In genomic region chr1:3624194-3625136, GRCh38 we compare ENCODE assay signal across 1 cellular context.
A peak's percentile ranks its signal among the peaks of the same experiment; 100 is the strongest.
TF ChIP-seq lines count a peak whose summit lies in the region.

Gene TPRG1L (plus strand): TSS chr1:3625015. CDS start chr1:3625073, 58 bp downstream.

TF ChIP-seq in HepG2, 621 proteins besides CTCF, POLR2A, EP300 and RAD21 (continued from another document and continues in another):
- TF ChIP-seq, protein P1, sequence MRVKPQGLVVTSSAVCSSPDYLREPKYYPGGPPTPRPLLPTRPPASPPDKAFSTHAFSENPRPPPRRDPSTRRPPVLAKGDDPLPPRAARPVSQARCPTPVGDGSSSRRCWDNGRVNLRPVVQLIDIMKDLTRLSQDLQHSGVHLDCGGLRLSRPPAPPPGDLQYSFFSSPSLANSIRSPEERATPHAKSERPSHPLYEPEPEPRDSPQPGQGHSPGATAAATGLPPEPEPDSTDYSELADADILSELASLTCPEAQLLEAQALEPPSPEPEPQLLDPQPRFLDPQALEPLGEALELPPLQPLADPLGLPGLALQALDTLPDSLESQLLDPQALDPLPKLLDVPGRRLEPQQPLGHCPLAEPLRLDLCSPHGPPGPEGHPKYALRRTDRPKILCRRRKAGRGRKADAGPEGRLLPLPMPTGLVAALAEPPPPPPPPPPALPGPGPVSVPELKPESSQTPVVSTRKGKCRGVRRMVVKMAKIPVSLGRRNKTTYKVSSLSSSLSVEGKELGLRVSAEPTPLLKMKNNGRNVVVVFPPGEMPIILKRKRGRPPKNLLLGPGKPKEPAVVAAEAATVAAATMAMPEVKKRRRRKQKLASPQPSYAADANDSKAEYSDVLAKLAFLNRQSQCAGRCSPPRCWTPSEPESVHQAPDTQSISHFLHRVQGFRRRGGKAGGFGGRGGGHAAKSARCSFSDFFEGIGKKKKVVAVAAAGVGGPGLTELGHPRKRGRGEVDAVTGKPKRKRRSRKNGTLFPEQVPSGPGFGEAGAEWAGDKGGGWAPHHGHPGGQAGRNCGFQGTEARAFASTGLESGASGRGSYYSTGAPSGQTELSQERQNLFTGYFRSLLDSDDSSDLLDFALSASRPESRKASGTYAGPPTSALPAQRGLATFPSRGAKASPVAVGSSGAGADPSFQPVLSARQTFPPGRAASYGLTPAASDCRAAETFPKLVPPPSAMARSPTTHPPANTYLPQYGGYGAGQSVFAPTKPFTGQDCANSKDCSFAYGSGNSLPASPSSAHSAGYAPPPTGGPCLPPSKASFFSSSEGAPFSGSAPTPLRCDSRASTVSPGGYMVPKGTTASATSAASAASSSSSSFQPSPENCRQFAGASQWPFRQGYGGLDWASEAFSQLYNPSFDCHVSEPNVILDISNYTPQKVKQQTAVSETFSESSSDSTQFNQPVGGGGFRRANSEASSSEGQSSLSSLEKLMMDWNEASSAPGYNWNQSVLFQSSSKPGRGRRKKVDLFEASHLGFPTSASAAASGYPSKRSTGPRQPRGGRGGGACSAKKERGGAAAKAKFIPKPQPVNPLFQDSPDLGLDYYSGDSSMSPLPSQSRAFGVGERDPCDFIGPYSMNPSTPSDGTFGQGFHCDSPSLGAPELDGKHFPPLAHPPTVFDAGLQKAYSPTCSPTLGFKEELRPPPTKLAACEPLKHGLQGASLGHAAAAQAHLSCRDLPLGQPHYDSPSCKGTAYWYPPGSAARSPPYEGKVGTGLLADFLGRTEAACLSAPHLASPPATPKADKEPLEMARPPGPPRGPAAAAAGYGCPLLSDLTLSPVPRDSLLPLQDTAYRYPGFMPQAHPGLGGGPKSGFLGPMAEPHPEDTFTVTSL (CRISPR knock-in tag; IDR thresholded peaks at IDR 0.05; ENCODE audit: borderline replicate concordance) = no peak
- TF ChIP-seq, protein P2, sequence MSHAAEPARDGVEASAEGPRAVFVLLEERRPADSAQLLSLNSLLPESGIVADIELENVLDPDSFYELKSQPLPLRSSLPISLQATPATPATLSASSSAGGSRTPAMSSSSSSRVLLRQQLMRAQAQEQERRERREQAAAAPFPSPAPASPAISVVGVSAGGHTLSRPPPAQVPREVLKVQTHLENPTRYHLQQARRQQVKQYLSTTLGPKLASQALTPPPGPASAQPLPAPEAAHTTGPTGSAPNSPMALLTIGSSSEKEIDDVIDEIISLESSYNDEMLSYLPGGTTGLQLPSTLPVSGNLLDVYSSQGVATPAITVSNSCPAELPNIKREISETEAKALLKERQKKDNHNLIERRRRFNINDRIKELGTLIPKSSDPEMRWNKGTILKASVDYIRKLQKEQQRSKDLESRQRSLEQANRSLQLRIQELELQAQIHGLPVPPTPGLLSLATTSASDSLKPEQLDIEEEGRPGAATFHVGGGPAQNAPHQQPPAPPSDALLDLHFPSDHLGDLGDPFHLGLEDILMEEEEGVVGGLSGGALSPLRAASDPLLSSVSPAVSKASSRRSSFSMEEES (CRISPR knock-in tag; IDR thresholded peaks at IDR 0.05) = peak; percentile 96
- TF ChIP-seq ZNF629 (CRISPR knock-in tag; conservative IDR thresholded peaks at IDR 0.05) = no peak
- no peak for TF ChIP-seq REST (IDR thresholded peaks at IDR 0.05; ENCODE audit: borderline replicate concordance in 1 of 2, low read depth in 1 of 2, low read length in 2 of 2)
- no peak for TF ChIP-seq ARID2 (CRISPR knock-in tag; IDR thresholded peaks at IDR 0.05; ENCODE audit: borderline replicate concordance)
- no peak for TF ChIP-seq ZNF296 (CRISPR knock-in tag; conservative IDR thresholded peaks at IDR 0.05)
- TF ChIP-seq ZKSCAN1 (IDR thresholded peaks at IDR 0.05; ENCODE audit: low read length) = no peak
- no peak for TF ChIP-seq NCOR1 (IDR thresholded peaks at IDR 0.05; ENCODE audit: borderline replicate concordance, low read length)
- TF ChIP-seq ZNF180 (CRISPR knock-in tag; IDR thresholded peaks at IDR 0.05; ENCODE audit: borderline replicate concordance, low read depth) = no peak
- 0 out of 2 replicates have a peak, but pooled peaks have one; percentile 38 for TF ChIP-seq NR1H2 (CRISPR knock-in tag; IDR thresholded peaks at IDR 0.05; ENCODE audit: borderline replicate concordance, low read depth)
- peak in 1 of 2 experiments; percentile 84; a peak in 1 of 4 replicates for TF ChIP-seq KLF16 (CRISPR knock-in tag; IDR thresholded peaks at IDR 0.05)
- no peak for TF ChIP-seq ZNF552 (CRISPR knock-in tag; IDR thresholded peaks at IDR 0.05; ENCODE audit: borderline replicate concordance)
- no peak for TF ChIP-seq MAFF (IDR thresholded peaks at IDR 0.05; ENCODE audit: low read depth, low read length)
- TF ChIP-seq RBM22 (optimal IDR thresholded peaks at IDR 0.05; ENCODE audit: low read length) = no peak
- TF ChIP-seq ZFP62 (CRISPR knock-in tag; IDR thresholded peaks at IDR 0.05) = no peak
- TF ChIP-seq, protein P3, sequence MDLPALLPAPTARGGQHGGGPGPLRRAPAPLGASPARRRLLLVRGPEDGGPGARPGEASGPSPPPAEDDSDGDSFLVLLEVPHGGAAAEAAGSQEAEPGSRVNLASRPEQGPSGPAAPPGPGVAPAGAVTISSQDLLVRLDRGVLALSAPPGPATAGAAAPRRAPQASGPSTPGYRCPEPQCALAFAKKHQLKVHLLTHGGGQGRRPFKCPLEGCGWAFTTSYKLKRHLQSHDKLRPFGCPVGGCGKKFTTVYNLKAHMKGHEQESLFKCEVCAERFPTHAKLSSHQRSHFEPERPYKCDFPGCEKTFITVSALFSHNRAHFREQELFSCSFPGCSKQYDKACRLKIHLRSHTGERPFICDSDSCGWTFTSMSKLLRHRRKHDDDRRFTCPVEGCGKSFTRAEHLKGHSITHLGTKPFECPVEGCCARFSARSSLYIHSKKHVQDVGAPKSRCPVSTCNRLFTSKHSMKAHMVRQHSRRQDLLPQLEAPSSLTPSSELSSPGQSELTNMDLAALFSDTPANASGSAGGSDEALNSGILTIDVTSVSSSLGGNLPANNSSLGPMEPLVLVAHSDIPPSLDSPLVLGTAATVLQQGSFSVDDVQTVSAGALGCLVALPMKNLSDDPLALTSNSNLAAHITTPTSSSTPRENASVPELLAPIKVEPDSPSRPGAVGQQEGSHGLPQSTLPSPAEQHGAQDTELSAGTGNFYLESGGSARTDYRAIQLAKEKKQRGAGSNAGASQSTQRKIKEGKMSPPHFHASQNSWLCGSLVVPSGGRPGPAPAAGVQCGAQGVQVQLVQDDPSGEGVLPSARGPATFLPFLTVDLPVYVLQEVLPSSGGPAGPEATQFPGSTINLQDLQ (CRISPR knock-in tag; IDR thresholded peaks at IDR 0.05) = no peak
- 0 out of 2 replicates have a peak, but pooled peaks have one; percentile 41 for TF ChIP-seq IRF9 (CRISPR knock-in tag; IDR thresholded peaks at IDR 0.05; ENCODE audit: borderline replicate concordance)
- no peak for TF ChIP-seq POGZ (CRISPR knock-in tag; IDR thresholded peaks at IDR 0.05)
- no peak for TF ChIP-seq ELF4 (CRISPR knock-in tag; IDR thresholded peaks at IDR 0.05; ENCODE audit: borderline replicate concordance)
- TF ChIP-seq EED (CRISPR knock-in tag; IDR thresholded peaks at IDR 0.05) = no peak
- TF ChIP-seq ZMYM4 (CRISPR knock-in tag; IDR thresholded peaks at IDR 0.05) = no peak
- TF ChIP-seq GZF1 (CRISPR knock-in tag; IDR thresholded peaks at IDR 0.05) = peak; percentile 73; the same call in 1 of the 2 replicates
- TF ChIP-seq ATF4 (CRISPR knock-in tag; IDR thresholded peaks at IDR 0.05) = no peak
- no peak for TF ChIP-seq ZNF670 (CRISPR knock-in tag; IDR thresholded peaks at IDR 0.05; ENCODE audit: borderline replicate concordance)
- no peak; the same call in 1 of the 2 replicates for TF ChIP-seq MAZ (IDR thresholded peaks at IDR 0.05; ENCODE audit: borderline replicate concordance, low read depth, low read length)
- peak; percentile 55 for TF ChIP-seq MAZ (CRISPR knock-in tag; IDR thresholded peaks at IDR 0.05; ENCODE audit: low read depth)
- no peak for TF ChIP-seq ZNF790 (CRISPR knock-in tag; IDR thresholded peaks at IDR 0.05; ENCODE audit: borderline replicate concordance)
- TF ChIP-seq PCBP2 (optimal IDR thresholded peaks at IDR 0.05; ENCODE audit: low read depth, low read length, poor library complexity, severe bottlenecking) = no peak
- TF ChIP-seq ZNF619 (CRISPR knock-in tag; IDR thresholded peaks at IDR 0.05) = no peak
- TF ChIP-seq, protein P4, sequence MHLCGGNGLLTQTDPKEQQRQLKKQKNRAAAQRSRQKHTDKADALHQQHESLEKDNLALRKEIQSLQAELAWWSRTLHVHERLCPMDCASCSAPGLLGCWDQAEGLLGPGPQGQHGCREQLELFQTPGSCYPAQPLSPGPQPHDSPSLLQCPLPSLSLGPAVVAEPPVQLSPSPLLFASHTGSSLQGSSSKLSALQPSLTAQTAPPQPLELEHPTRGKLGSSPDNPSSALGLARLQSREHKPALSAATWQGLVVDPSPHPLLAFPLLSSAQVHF (CRISPR knock-in tag; IDR thresholded peaks at IDR 0.05) = 0 out of 2 replicates have a peak, but pooled peaks have one; percentile 60
- no peak for TF ChIP-seq CHD4 (IDR thresholded peaks at IDR 0.05; ENCODE audit: borderline replicate concordance, low read length)
- peak; percentile 19; the same call in 1 of the 2 replicates for TF ChIP-seq ZNF205 (CRISPR knock-in tag; IDR thresholded peaks at IDR 0.05)
- TF ChIP-seq RARA (CRISPR knock-in tag; IDR thresholded peaks at IDR 0.05) = no peak
- TF ChIP-seq, protein P5, sequence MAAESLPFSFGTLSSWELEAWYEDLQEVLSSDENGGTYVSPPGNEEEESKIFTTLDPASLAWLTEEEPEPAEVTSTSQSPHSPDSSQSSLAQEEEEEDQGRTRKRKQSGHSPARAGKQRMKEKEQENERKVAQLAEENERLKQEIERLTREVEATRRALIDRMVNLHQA (CRISPR knock-in tag; IDR thresholded peaks at IDR 0.05) = no peak
- no peak for TF ChIP-seq TRIM22 (IDR thresholded peaks at IDR 0.05)
- TF ChIP-seq ZFP1 (CRISPR knock-in tag; IDR thresholded peaks at IDR 0.05) = no peak
- no peak for TF ChIP-seq ZNF451 (CRISPR knock-in tag; IDR thresholded peaks at IDR 0.05)
- no peak for TF ChIP-seq ZNF337 (CRISPR knock-in tag; IDR thresholded peaks at IDR 0.05; ENCODE audit: borderline replicate concordance, low read depth)
- no peak for TF ChIP-seq FOXJ3 (CRISPR knock-in tag; IDR thresholded peaks at IDR 0.05; ENCODE audit: borderline replicate concordance)
- TF ChIP-seq, protein P6, sequence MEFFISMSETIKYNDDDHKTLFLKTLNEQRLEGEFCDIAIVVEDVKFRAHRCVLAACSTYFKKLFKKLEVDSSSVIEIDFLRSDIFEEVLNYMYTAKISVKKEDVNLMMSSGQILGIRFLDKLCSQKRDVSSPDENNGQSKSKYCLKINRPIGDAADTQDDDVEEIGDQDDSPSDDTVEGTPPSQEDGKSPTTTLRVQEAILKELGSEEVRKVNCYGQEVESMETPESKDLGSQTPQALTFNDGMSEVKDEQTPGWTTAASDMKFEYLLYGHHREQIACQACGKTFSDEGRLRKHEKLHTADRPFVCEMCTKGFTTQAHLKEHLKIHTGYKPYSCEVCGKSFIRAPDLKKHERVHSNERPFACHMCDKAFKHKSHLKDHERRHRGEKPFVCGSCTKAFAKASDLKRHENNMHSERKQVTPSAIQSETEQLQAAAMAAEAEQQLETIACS (CRISPR knock-in tag; IDR thresholded peaks at IDR 0.05) = 0 out of 2 replicates have a peak, but pooled peaks have one; percentile 43
- no peak for TF ChIP-seq ZNF775 (CRISPR knock-in tag; IDR thresholded peaks at IDR 0.05; ENCODE audit: borderline replicate concordance)
